Comparison of ENCODE assay signal across 28 cellular contexts in the genomic region with DNA sequence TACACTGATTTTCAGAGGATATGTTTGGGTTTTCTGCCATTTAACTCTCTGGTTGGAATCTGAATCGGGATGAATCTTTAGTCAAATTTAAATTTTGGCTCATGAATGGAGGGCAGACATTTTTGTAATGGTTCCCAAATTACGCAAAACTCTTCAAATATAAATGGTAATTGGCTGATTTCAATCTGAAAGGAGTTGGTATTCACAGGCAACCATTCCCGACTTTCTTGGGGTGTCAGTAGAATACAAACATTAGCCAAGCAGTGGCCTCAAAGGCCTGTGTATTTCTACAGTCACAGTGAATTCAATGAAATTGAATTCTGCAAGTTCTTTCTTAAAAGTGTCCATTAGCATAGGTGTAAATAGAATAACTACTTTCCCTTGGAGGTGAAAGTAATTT.
"Had no signal": no experiment of that assay in that cellular context is flagged by ENCODE, and none has a peak within 500 bp of the region (broad histone marks: within the 10 kb centered on the region; RNA-seq: fewer than 3 reads in every experiment).

No MANE protein-coding gene starts in this region.

- DNase-seq: activated CD4-positive, alpha-beta memory T cell treated with anti-CD3 and anti-CD28 coated beads for 36 hours; activated CD4-positive, alpha-beta T cell treated with anti-CD3 and anti-CD28 coated beads, Interleukin-2, amount 10 ng/mL, durations not matched to agents 24 days and 14 days; activated CD4-positive, CD25-positive, alpha-beta regulatory T cell treated with anti-CD3 and anti-CD28 coated beads, Interleukin-2, amount 50 U/mL, for 72 hours; activated CD8-positive, alpha-beta memory T cell treated with anti-CD3 and anti-CD28 coated beads, Interleukin-2, amount 50 U/mL, for 4 hours; activated effector memory CD4-positive, alpha-beta T cell treated with anti-CD3 and anti-CD28 coated beads, Interleukin-2, amount 50 U/mL, for 16 hours; activated naive CD4-positive, alpha-beta T cell treated with anti-CD3 and anti-CD28 coated beads for 36 hours; activated naive CD8-positive, alpha-beta T cell treated with anti-CD3 and anti-CD28 coated beads for 36 hours; activated T-cell treated with anti-CD3 and anti-CD28 coated beads, Interleukin-2, amount 50 U/mL, for 1 hour; adrenal gland; aorta; body of pancreas; effector memory CD4-positive, alpha-beta T cell; erythroblast; gastrocnemius medialis; kidney; left colon; mammary epithelial cell; naive thymus-derived CD4-positive, alpha-beta T cell; pancreas; right cardiac atrium; stimulated activated CD4-positive, alpha-beta T cell treated with anti-CD3 and anti-CD28 coated beads, Interleukin-15, amount 100 ng/mL, for 24 hours; stimulated activated CD4-positive, alpha-beta T cell treated with anti-CD3 and anti-CD28 coated beads, Interleukin-2, amount 100 ng/mL, for 24 hours; stimulated activated naive CD4-positive, alpha-beta T cell; SW 1271; T1000; WERI-Rb-1 had no signal

- H3K27me3 ChIP-seq: adrenal gland, body of pancreas, gastrocnemius medialis, hepatocyte, pancreas, tibial nerve had no signal

- H3K9me3 ChIP-seq: adrenal gland, body of pancreas, gastrocnemius medialis, pancreas, tibial nerve had no signal

- H3K4me3 ChIP-seq: adrenal gland, body of pancreas, gastrocnemius medialis, hepatocyte, pancreas, tibial nerve had no signal

- H3K36me3 ChIP-seq: adrenal gland, gastrocnemius medialis, pancreas, tibial nerve, WERI-Rb-1 had no signal

- H3K4me1 ChIP-seq: adrenal gland, body of pancreas, gastrocnemius medialis, pancreas, tibial nerve had no signal

- H3K27ac ChIP-seq: adrenal gland, body of pancreas, gastrocnemius medialis, hepatocyte, pancreas, tibial nerve, WERI-Rb-1 had no signal

- ATAC-seq: body of pancreas; gastrocnemius medialis; left colon; naive thymus-derived CD4-positive, alpha-beta T cell; pancreas; right cardiac atrium had no signal
